1 cellular context compared by ENCODE assay signal in the genomic region with DNA sequence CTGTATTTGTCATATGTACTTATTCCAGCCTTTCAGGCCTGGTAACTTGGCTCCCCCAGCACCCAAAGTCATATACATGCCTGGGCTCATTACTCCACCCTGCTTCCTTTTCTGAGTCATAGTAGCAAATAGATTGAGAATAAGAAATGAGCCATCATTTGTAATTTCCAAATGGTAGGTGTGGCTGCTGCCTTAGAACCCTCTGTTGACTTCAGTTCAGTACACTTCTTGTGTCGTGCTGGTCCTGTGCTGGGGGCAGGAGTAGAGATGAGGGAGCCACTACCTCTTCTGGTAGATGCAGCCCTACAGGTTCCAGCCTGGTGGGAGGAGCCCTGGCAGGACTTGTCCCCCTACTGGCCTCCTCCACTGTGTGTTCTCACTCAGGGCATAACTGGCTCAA.
TF ChIP-seq lines count a peak whose summit lies in the region.

No MANE protein-coding gene starts in this region.

TF ChIP-seq in GM12878, 131 proteins besides CTCF, POLR2A, EP300 and RAD21 (continued from another document):
- TF ChIP-seq FOS (IDR thresholded peaks at IDR 0.05; ENCODE audit: borderline replicate concordance, extremely low read depth, insufficient read length), result no peak
- peak; percentile 68; the same call in 1 of the 2 replicates for TF ChIP-seq JUNB (IDR thresholded peaks at IDR 0.05)
- no peak for TF ChIP-seq MYB (IDR thresholded peaks at IDR 0.05; ENCODE audit: borderline replicate concordance, low read depth, low read length)
